9 cellular contexts compared by ENCODE assay signal in genomic region chr17:17782425-17783120, GRCh38. TPM values are rescaled to one million over a fixed set of nuclear protein-coding genes. Genes with fewer than 3 reads are reported as not detected.
DNase-seq lines count a peak whose midpoint lies in the region; ATAC-seq and TF ChIP-seq lines count a peak whose summit lies in the region.
"Had no signal": no experiment of that assay in that cellular context is flagged by ENCODE, and none has a peak within 500 bp of the region (broad histone marks: within the 10 kb centered on the region; RNA-seq: fewer than 3 reads in every experiment).

No MANE protein-coding gene starts in this region.

- peaks cover 0 to 40% (median 6%) of the 10 kb centered on the region in 11 experiments; a peak in 10 of 22 replicates for H3K27me3 ChIP-seq in BLaER1 treated with 17β-estradiol and CSF1 and Interleukin-3, amounts not matched to agents 10 nM and 100 nM
- H3K27me3 ChIP-seq in endocrine pancreas (ENCODE audit: control insufficient read depth, insufficient read depth, low read length) = no peaks in the 10 kb centered on the region

- no peaks in the 10 kb centered on the region for H3K9me3 Mint-ChIP-seq in natural killer cell
- H3K9me3 Mint-ChIP-seq: IgD-negative memory B cell had no signal

- H3K4me2 ChIP-seq in BLaER1 treated with 17β-estradiol and CSF1 and Interleukin-3, amounts not matched to agents 10 nM and 100 nM = peak overlapping the region; percentile 95 to 100 (median 100)

- DNase-seq in RPMI8226 (peak; percentile 71), natural killer cell (no peak), mucosa of gallbladder (ENCODE audit: low spot score) (no peak), GM19240 (ENCODE audit: insufficient read length, low spot score) (no peak)
- DNase-seq in NK-92 treated with Interleukin-12 subunit alpha and Interleukin-12 subunit beta, amount 100 ng/mL, for 24 hours (lab: John Stamatoyannopoulos, UW) = no peak

- H3K4me1 ChIP-seq in BLaER1 treated with 17β-estradiol and CSF1 and Interleukin-3, amounts not matched to agents 10 nM and 100 nM = peaks cover 49 to 92% (median 85%) of the 10 kb centered on the region in 10 experiments
- peaks cover 3% of the 10 kb centered on the region for H3K4me1 ChIP-seq in endocrine pancreas (ENCODE audit: control insufficient read depth, insufficient read depth, low read length)

- peaks cover 97 to 100% (median 99%) of the 10 kb centered on the region in 11 experiments for H4K20me1 ChIP-seq in BLaER1 treated with 17β-estradiol and CSF1 and Interleukin-3, amounts not matched to agents 10 nM and 100 nM

- peak overlapping the region; percentile 83 for H3K4me3 Mint-ChIP-seq in natural killer cell

- intact Hi-C loops in natural killer cell (cut with micrococcal nuclease) = loop anchor here (2.0 kb wide), 1 partner anchor 30 kb away; no protein-coding TSS in a partner anchor

- H3K36me3 ChIP-seq in BLaER1 treated with 17β-estradiol and CSF1 and Interleukin-3, amounts not matched to agents 10 nM and 100 nM = peaks cover 0 to 15% (median 3%) of the 10 kb centered on the region in 11 experiments; a peak in 6 of 22 replicates
- H3K36me3 ChIP-seq in endocrine pancreas (ENCODE audit: control insufficient read depth, insufficient read depth, low read length) = no peaks in the 10 kb centered on the region

- H3K27ac ChIP-seq in BLaER1 treated with 17β-estradiol and CSF1 and Interleukin-3, amounts not matched to agents 10 nM and 100 nM = peak overlapping the region in 6 of 11 experiments; percentile 3 to 65 (median 52); a peak in 11 of 22 replicates

- H3K4me1 Mint-ChIP-seq in natural killer cell = peaks cover 32 to 37% of the 10 kb centered on the region in 2 donors

- ATAC-seq in GM21381 (IDR thresholded peaks at IDR 0.05; ENCODE audit: unreplicated experiment) = peak; percentile 8
- peak in 2 of 3 donors; percentile 2 to 15 for ATAC-seq in natural killer cell

- H3K27ac Mint-ChIP-seq in natural killer cell = peak overlapping the region in 1 of 2 donors; percentile 44
- H3K27ac Mint-ChIP-seq: IgD-negative memory B cell had no signal

- peak overlapping the region; percentile 43 to 77 (median 66); a peak in 20 of 22 replicates for H3K9ac ChIP-seq in BLaER1 treated with 17β-estradiol and CSF1 and Interleukin-3, amounts not matched to agents 10 nM and 100 nM
- H3K9ac ChIP-seq in endocrine pancreas (ENCODE audit: control insufficient read depth, insufficient read depth, low read length) = peak overlapping the region; percentile 55

- H3K9me3 ChIP-seq in BLaER1 treated with 17β-estradiol and CSF1 and Interleukin-3, amounts not matched to agents 10 nM and 100 nM (replicated peaks in 1 of 11) = no peaks in the 10 kb centered on the region
- no peaks in the 10 kb centered on the region for H3K9me3 ChIP-seq in endocrine pancreas (ENCODE audit: control insufficient read depth, low read length)

- H3K27me3 Mint-ChIP-seq in natural killer cell (ENCODE audit: low read depth in 2 of 2) = peaks cover 0 to 4% of the 10 kb centered on the region in 2 donors

- no peaks in the 10 kb centered on the region for H3K36me3 Mint-ChIP-seq in natural killer cell
- H3K36me3 Mint-ChIP-seq: IgD-negative memory B cell had no signal

- H3K4me3 ChIP-seq in BLaER1 treated with 17β-estradiol and CSF1 and Interleukin-3, amounts not matched to agents 10 nM and 100 nM = peak overlapping the region; percentile 48 to 71 (median 62)
- H3K4me3 ChIP-seq in endocrine pancreas (ENCODE audit: control insufficient read depth, insufficient read depth, low read length) = no peak overlapping the region

- no peak for TF ChIP-seq CTCF in natural killer cell (IDR thresholded peaks at IDR 0.05)

RNA-seq across cellular contexts. Expression of gene SREBF1, which starts 54.2 kb away (rescaled TPM):
- 100 to 1,000 TPM in 2 of 3 donors, 10 to 100 TPM in 1; 80.7 to 208 (median 119) TPM for total RNA-seq in natural killer cell
- 129 TPM for total RNA-seq in mucosa of gallbladder
